In genomic region chr1:40739455-40740008, GRCh38 we compare ENCODE assay signal across 20 cellular contexts. TPM values are rescaled to one million over a fixed set of nuclear protein-coding genes. Genes with fewer than 3 reads are reported as not detected.
DNase-seq lines count a peak whose midpoint lies in the region; FAIRE-seq and TF ChIP-seq lines count a peak whose summit lies in the region.
"Had no signal": no experiment of that assay in that cellular context is flagged by ENCODE, and none has a peak within 500 bp of the region (broad histone marks: within the 10 kb centered on the region; RNA-seq: fewer than 3 reads in every experiment).

No MANE protein-coding gene starts in this region.

- POLR2A ChIA-PET in activated CD4-positive, alpha-beta T cell treated with anti-CD3 and anti-CD28 coated beads, Interleukin-2, amount 10 ng/mL, durations not matched to agents 7 days and 5 days (lab: Charles Lee), result no interaction called here
- POLR2A ChIA-PET in PC-9 (lab: Charles Lee; ENCODE audit: unreplicated experiment), result interaction anchor here (0.7 kb wide), 1 partner anchor 357 kb away, joined by 6 read pairs; no protein-coding TSS in a partner anchor

- peaks cover 25% of the 10 kb centered on the region for H3K4me1 Mint-ChIP-seq in activated CD4-positive, alpha-beta T cell treated with anti-CD3 and anti-CD28 coated beads, Interleukin-2, amount 10 ng/mL, durations not matched to agents 7 days and 5 days

- no peak overlapping the region for H3K9ac ChIP-seq in kidney (ENCODE audit: low read length in 2 of 2)

- H3K9me3 ChIP-seq in PC-9 (ENCODE audit: insufficient read depth, low read depth), result no peaks in the 10 kb centered on the region
- no peaks in the 10 kb centered on the region for H3K9me3 ChIP-seq in kidney (ENCODE audit: control insufficient read depth in 1 of 2, low read length in 2 of 2)
- no peaks in the 10 kb centered on the region for H3K9me3 ChIP-seq in stomach
- H3K9me3 ChIP-seq: body of pancreas, tibial artery had no signal

- H3K36me3 ChIP-seq in PC-9 (ENCODE audit: low read depth), result peaks cover 14% of the 10 kb centered on the region; the same call in 1 of the 2 replicates
- peaks cover 12 to 21% of the 10 kb centered on the region in 2 donors for H3K36me3 ChIP-seq in kidney (ENCODE audit: control insufficient read depth in 1 of 2, insufficient read depth in 2 of 2, low read length in 2 of 2)
- peaks cover 13 to 45% (median 33%) of the 10 kb centered on the region in 4 donors for H3K36me3 ChIP-seq in stomach

- H3K27me3 ChIP-seq in PC-9 (ENCODE audit: insufficient read depth, low read depth), result no peaks in the 10 kb centered on the region
- no peaks in the 10 kb centered on the region for H3K27me3 ChIP-seq in stomach
- H3K27me3 ChIP-seq: body of pancreas, dorsolateral prefrontal cortex, tibial artery had no signal

- no peak for DNase-seq in activated CD4-positive, alpha-beta T cell treated with anti-CD3 and anti-CD28 coated beads, Interleukin-2, amount 10 ng/mL, durations not matched to agents 7 days and 5 days
- no peak for DNase-seq in activated CD4-positive, alpha-beta T cell treated with anti-CD3 and anti-CD28 coated beads, Interleukin-2, amount 50 U/mL, for 1 hour
- DNase-seq in PC-9, result no peak
- no peak for DNase-seq in kidney
- DNase-seq in stomach, result no peak
- no peak for DNase-seq in NCI-H226
- no peak for DNase-seq in GF-D8 (lab: John Stamatoyannopoulos, UW)
- DNase-seq in globus pallidus (ENCODE audit: low spot score), result no peak
- DNase-seq: activated CD8-positive, alpha-beta memory T cell treated with anti-CD3 and anti-CD28 coated beads, Interleukin-2, amount 10 ng/mL, durations not matched to agents 7 days and 5 days; activated naive CD4-positive, alpha-beta T cell; body of pancreas; Calu3; dorsolateral prefrontal cortex; GDM1; NCI-H2107; NCI-H748 treated with DMSO at 0.1 percent for 48 hours; stimulated activated CD4-positive, alpha-beta T cell treated with anti-CD3 and anti-CD28 coated beads, Interleukin-2, amount 100 ng/mL, for 24 hours; tibial artery had no signal

- no peaks in the 10 kb centered on the region for H3K9me3 Mint-ChIP-seq in activated CD4-positive, alpha-beta T cell treated with anti-CD3 and anti-CD28 coated beads, Interleukin-2, amount 10 ng/mL, durations not matched to agents 7 days and 5 days

- peaks cover 29% of the 10 kb centered on the region for H3K79me2 ChIP-seq in PC-9 (ENCODE audit: low read depth)

- CTCF ChIA-PET in activated CD4-positive, alpha-beta T cell treated with anti-CD3 and anti-CD28 coated beads, Interleukin-2, amount 10 ng/mL, durations not matched to agents 7 days and 5 days (lab: Charles Lee), result interaction anchor here (1.7 kb wide), 1 partner anchor 27 kb away, joined by 4 read pairs; no protein-coding TSS in a partner anchor
- CTCF ChIA-PET in PC-9 (lab: Charles Lee), result no interaction called here

- no peak for TF ChIP-seq CTCF in PC-9 (conservative IDR thresholded peaks at IDR 0.05)
- no peak for TF ChIP-seq CTCF in kidney (IDR thresholded peaks at IDR 0.05; ENCODE audit: borderline replicate concordance, extremely low read depth, insufficient read depth)
- no peak for TF ChIP-seq CTCF in stomach (IDR thresholded peaks at IDR 0.05)

- H3K4me3 Mint-ChIP-seq in activated CD4-positive, alpha-beta T cell treated with anti-CD3 and anti-CD28 coated beads, Interleukin-2, amount 10 ng/mL, durations not matched to agents 7 days and 5 days, result no peak overlapping the region
- H3K4me3 Mint-ChIP-seq: activated CD8-positive, alpha-beta memory T cell treated with anti-CD3 and anti-CD28 coated beads, Interleukin-2, amount 10 ng/mL, durations not matched to agents 7 days and 5 days had no signal

- H3K4me2 ChIP-seq in PC-9, result no peak overlapping the region

- H3F3A ChIP-seq in PC-9 (ENCODE audit: insufficient read depth, low read depth), result peaks cover 8% of the 10 kb centered on the region; the same call in 1 of the 2 replicates

- no peaks in the 10 kb centered on the region for H3K4me1 ChIP-seq in PC-9 (replicated peaks; ENCODE audit: insufficient read depth)
- H3K4me1 ChIP-seq in kidney (ENCODE audit: control insufficient read depth in 1 of 2, insufficient read depth in 1 of 2, low read depth in 1 of 2, low read length in 2 of 2), result peaks cover 9 to 14% of the 10 kb centered on the region in 2 donors
- peaks cover 8 to 68% (median 44%) of the 10 kb centered on the region in 4 donors for H3K4me1 ChIP-seq in stomach

- H3K27me3 Mint-ChIP-seq in activated CD4-positive, alpha-beta T cell treated with anti-CD3 and anti-CD28 coated beads, Interleukin-2, amount 10 ng/mL, durations not matched to agents 7 days and 5 days, result no peaks in the 10 kb centered on the region
- H3K27me3 Mint-ChIP-seq: activated CD8-positive, alpha-beta memory T cell treated with anti-CD3 and anti-CD28 coated beads, Interleukin-2, amount 10 ng/mL, durations not matched to agents 7 days and 5 days had no signal

- peaks cover 10% of the 10 kb centered on the region for H4K20me1 ChIP-seq in PC-9 (ENCODE audit: insufficient read depth)

- TF ChIP-seq POLR2A in stomach (IDR thresholded peaks at IDR 0.05), result no peak

- no peak for FAIRE-seq in kidney (lab: Jason Lieb, UNC)
- FAIRE-seq: RCC 7860 had no signal

- H2AFZ ChIP-seq in PC-9, result no peak overlapping the region

- H3K36me3 Mint-ChIP-seq in activated CD4-positive, alpha-beta T cell treated with anti-CD3 and anti-CD28 coated beads, Interleukin-2, amount 10 ng/mL, durations not matched to agents 7 days and 5 days (ENCODE audit: low read depth), result peaks cover 59% of the 10 kb centered on the region

- no peak for TF ChIP-seq EP300 in stomach (IDR thresholded peaks at IDR 0.05)

- no peak overlapping the region for H3K27ac ChIP-seq in PC-9
- peak overlapping the region; percentile 19 to 71 for H3K27ac ChIP-seq in kidney (ENCODE audit: low read depth in 2 of 2, low read length in 2 of 2)
- H3K27ac ChIP-seq in stomach, result peak overlapping the region in 3 of 5 donors; percentile 14 to 54 (median 45)
- H3K27ac ChIP-seq: body of pancreas, dorsolateral prefrontal cortex, VCaP had no signal

- no peaks in the 10 kb centered on the region for H3K9me2 ChIP-seq in PC-9 (ENCODE audit: insufficient read depth)

- intact Hi-C loops in PC-9 (cut with micrococcal nuclease; ENCODE audit: unreplicated experiment), result no loop called here
- intact Hi-C loops in kidney (cut with DNase I), result no loop called here
- intact Hi-C loops in stomach (cut with DNase I; ENCODE audit: low total_unique reads), result no loop called here

- 84 to 92% (median 87%) methylated on average over 3 of the region's 3 CpGs for WGBS in stomach, 5 donors

- BruUV-seq in PC-9 (replicated peaks; lab: Mats Ljungman, UMichigan), result TSS peak; percentile 8

- H3K4me3 ChIP-seq in PC-9 (no peak overlapping the region), kidney (ENCODE audit: low read length in 2 of 2) (no peak overlapping the region), stomach (no peak overlapping the region)
- H3K4me3 ChIP-seq: body of pancreas, dorsolateral prefrontal cortex, tibial artery had no signal

- H3K27ac Mint-ChIP-seq in activated CD4-positive, alpha-beta T cell treated with anti-CD3 and anti-CD28 coated beads, Interleukin-2, amount 10 ng/mL, durations not matched to agents 7 days and 5 days, result peak overlapping the region; percentile 31
- H3K27ac Mint-ChIP-seq: activated CD8-positive, alpha-beta memory T cell treated with anti-CD3 and anti-CD28 coated beads, Interleukin-2, amount 10 ng/mL, durations not matched to agents 7 days and 5 days had no signal

RNA-seq across cellular contexts. Expression of gene KCNQ4, which starts 44.1 kb away (rescaled TPM):
- total RNA-seq in activated CD4-positive, alpha-beta T cell treated with anti-CD3 and anti-CD28 coated beads, Interleukin-2, amount 10 ng/mL, durations not matched to agents 7 days and 5 days, result under 1 TPM; 0.23 to 0.52 TPM
- total RNA-seq in PC-9 (2021) (0.68 and 0.81 TPM in 2 replicates), kidney (1.2 TPM), stomach (1 to 10 TPM in 2 of 5 donors, under 1 TPM in 2, not detected in 1; 0.55 to 7.6 (median 2.5) TPM)
- polyA plus RNA-seq in kidney (ENCODE audit: insufficient read depth, low read depth, low replicate concordance) (0.65 TPM), stomach (1 to 10 TPM in 1 of 3 donors, under 1 TPM in 2; 0.31 to 2.2 (median 0.56) TPM)

RNA-seq across cellular contexts. Expression of gene NFYC, which starts 48.0 kb away (rescaled TPM):
- total RNA-seq in activated CD4-positive, alpha-beta T cell treated with anti-CD3 and anti-CD28 coated beads, Interleukin-2, amount 10 ng/mL, durations not matched to agents 7 days and 5 days, result 10 to 100 TPM; 85.7 to 99.2 TPM
- total RNA-seq in PC-9 (2021), result 79.4 and 91.1 TPM in 2 replicates
- total RNA-seq in kidney, result 69.3 TPM
- 52.1 TPM for polyA plus RNA-seq in kidney (ENCODE audit: insufficient read depth, low read depth, low replicate concordance)
- 10 to 100 TPM; 23.3 to 76.4 (median 53.8) TPM for total RNA-seq in stomach
- 10 to 100 TPM; 33.6 to 46.6 (median 35.2) TPM for polyA plus RNA-seq in stomach
